In genomic region chr9:38339087-38339486, GRCh38 we compare ENCODE assay signal across 11 cellular contexts. TPM values are rescaled to one million over a fixed set of nuclear protein-coding genes. Genes with fewer than 3 reads are reported as not detected.
DNase-seq lines count a peak whose midpoint lies in the region; ATAC-seq, FAIRE-seq and TF ChIP-seq lines count a peak whose summit lies in the region.
"Had no signal": no experiment of that assay in that cellular context is flagged by ENCODE, and none has a peak within 500 bp of the region (broad histone marks: within the 10 kb centered on the region; RNA-seq: fewer than 3 reads in every experiment).

No MANE protein-coding gene starts in this region.

- in situ Hi-C loops in astrocyte of the cerebellum (cut with HindIII; ENCODE audit: low sequenced_read_pairs), result loop anchor here (25.0 kb wide), 1 partner anchor 227 kb away; no protein-coding TSS in a partner anchor

- H3K4me1 ChIP-seq in lower lobe of right lung, result no peaks in the 10 kb centered on the region

- ATAC-seq in GM18858 (IDR thresholded peaks at IDR 0.05; ENCODE audit: unreplicated experiment) (peak; percentile 58), HG02623 (IDR thresholded peaks at IDR 0.05; ENCODE audit: unreplicated experiment) (peak; percentile 56), lower lobe of right lung (peak; percentile 54 to 68), HG02852 (IDR thresholded peaks at IDR 0.05; ENCODE audit: unreplicated experiment) (no peak), HG02571 (IDR thresholded peaks at IDR 0.05; ENCODE audit: unreplicated experiment) (no peak)

- FAIRE-seq in GM12891 (lab: Jason Lieb, UNC), result no peak
- FAIRE-seq: TTC549 had no signal

- H3K9me3 ChIP-seq in lower lobe of right lung, result no peaks in the 10 kb centered on the region

- intact Hi-C loops in lower lobe of right lung (cut with DNase I), result no loop called here

- no peaks in the 10 kb centered on the region for H3K36me3 ChIP-seq in lower lobe of right lung

- peak; percentile 65 for DNase-seq in astrocyte of the cerebellum (ENCODE audit: low read depth)
- DNase-seq in lower lobe of right lung, result no peak
- DNase-seq in GM12891 (ENCODE audit: insufficient read length, low spot score), result no peak
- no peak for DNase-seq in HuH-7 (ENCODE audit: low spot score)
- DNase-seq: effector CD8-positive, alpha-beta T cell; stimulated activated naive CD4-positive, alpha-beta T cell had no signal

- H3K27ac ChIP-seq in lower lobe of right lung, result no peak overlapping the region

- no peak for TF ChIP-seq POLR2A in GM12891 (IDR thresholded peaks at IDR 0.05; ENCODE audit: low read depth, low read length)

- H3K27me3 ChIP-seq in lower lobe of right lung (ENCODE audit: low read depth), result no peaks in the 10 kb centered on the region

- H3K4me3 ChIP-seq in astrocyte of the cerebellum (ENCODE audit: low read depth, low read length) (no peak overlapping the region), lower lobe of right lung (no peak overlapping the region)

- TF ChIP-seq CTCF in astrocyte of the cerebellum (IDR thresholded peaks at IDR 0.05; ENCODE audit: low read depth, low read length, missing control alignments) (no peak), lower lobe of right lung (IDR thresholded peaks at IDR 0.05) (no peak)

TF ChIP-seq in GM12891, 5 proteins besides CTCF, POLR2A, EP300 and RAD21:
- TF ChIP-seq PAX5 (IDR thresholded peaks at IDR 0.05; ENCODE audit: insufficient read depth, low read length, severe bottlenecking) (no peak), TAF1 (IDR thresholded peaks at IDR 0.05; ENCODE audit: low read depth, low read length) (no peak), SPI1 (IDR thresholded peaks at IDR 0.05; ENCODE audit: low read depth, low read length) (no peak), POU2F2 (IDR thresholded peaks at IDR 0.05; ENCODE audit: low read depth, low read length) (no peak), POLR2AphosphoS5 (IDR thresholded peaks at IDR 0.05; ENCODE audit: low read depth, low read length) (no peak)

RNA-seq across cellular contexts. Expression of gene ALDH1B1, which starts 53.4 kb away (rescaled TPM):
- 10.8 TPM for total RNA-seq in lower lobe of right lung
- polyA plus RNA-seq in GM12891 (2012; ENCODE audit: low read depth, missing spikeins), result 13.1 TPM

Comparison
In these comparisons a context has a peak if more than half of its experiments do, and no peak if none do; other contexts are left out.
1. ATAC-seq: peak in GM18858 (single experiment), HG02623 (single experiment) and lower lobe of right lung (2 of 2); none in HG02852 (single experiment) and HG02571 (single experiment).